1 cellular context compared by ENCODE assay signal in the genomic region with DNA sequence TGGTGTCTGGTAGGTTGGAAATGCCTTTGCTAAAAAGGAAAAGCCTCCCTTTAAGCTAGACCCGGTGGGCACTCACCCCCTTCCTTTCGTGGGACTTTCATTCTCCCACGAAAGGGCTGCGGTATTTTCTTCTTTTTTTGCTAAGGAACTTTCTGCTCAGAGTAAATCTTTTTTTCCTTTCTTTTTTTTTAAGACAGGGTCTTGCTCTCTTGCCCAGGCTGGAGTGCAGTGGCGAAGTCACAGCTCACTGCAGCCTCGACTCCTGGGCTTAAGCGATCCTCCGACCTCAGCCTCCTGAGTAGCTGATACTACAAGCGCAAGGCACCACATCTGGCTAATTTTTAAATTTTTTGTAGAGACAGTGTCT.
TF ChIP-seq lines count a peak whose summit lies in the region.

No MANE protein-coding gene starts in this region.

TF ChIP-seq in GM23338, 12 proteins besides CTCF, POLR2A, EP300 and RAD21 (continued from another document):
- TF ChIP-seq, protein P1, sequence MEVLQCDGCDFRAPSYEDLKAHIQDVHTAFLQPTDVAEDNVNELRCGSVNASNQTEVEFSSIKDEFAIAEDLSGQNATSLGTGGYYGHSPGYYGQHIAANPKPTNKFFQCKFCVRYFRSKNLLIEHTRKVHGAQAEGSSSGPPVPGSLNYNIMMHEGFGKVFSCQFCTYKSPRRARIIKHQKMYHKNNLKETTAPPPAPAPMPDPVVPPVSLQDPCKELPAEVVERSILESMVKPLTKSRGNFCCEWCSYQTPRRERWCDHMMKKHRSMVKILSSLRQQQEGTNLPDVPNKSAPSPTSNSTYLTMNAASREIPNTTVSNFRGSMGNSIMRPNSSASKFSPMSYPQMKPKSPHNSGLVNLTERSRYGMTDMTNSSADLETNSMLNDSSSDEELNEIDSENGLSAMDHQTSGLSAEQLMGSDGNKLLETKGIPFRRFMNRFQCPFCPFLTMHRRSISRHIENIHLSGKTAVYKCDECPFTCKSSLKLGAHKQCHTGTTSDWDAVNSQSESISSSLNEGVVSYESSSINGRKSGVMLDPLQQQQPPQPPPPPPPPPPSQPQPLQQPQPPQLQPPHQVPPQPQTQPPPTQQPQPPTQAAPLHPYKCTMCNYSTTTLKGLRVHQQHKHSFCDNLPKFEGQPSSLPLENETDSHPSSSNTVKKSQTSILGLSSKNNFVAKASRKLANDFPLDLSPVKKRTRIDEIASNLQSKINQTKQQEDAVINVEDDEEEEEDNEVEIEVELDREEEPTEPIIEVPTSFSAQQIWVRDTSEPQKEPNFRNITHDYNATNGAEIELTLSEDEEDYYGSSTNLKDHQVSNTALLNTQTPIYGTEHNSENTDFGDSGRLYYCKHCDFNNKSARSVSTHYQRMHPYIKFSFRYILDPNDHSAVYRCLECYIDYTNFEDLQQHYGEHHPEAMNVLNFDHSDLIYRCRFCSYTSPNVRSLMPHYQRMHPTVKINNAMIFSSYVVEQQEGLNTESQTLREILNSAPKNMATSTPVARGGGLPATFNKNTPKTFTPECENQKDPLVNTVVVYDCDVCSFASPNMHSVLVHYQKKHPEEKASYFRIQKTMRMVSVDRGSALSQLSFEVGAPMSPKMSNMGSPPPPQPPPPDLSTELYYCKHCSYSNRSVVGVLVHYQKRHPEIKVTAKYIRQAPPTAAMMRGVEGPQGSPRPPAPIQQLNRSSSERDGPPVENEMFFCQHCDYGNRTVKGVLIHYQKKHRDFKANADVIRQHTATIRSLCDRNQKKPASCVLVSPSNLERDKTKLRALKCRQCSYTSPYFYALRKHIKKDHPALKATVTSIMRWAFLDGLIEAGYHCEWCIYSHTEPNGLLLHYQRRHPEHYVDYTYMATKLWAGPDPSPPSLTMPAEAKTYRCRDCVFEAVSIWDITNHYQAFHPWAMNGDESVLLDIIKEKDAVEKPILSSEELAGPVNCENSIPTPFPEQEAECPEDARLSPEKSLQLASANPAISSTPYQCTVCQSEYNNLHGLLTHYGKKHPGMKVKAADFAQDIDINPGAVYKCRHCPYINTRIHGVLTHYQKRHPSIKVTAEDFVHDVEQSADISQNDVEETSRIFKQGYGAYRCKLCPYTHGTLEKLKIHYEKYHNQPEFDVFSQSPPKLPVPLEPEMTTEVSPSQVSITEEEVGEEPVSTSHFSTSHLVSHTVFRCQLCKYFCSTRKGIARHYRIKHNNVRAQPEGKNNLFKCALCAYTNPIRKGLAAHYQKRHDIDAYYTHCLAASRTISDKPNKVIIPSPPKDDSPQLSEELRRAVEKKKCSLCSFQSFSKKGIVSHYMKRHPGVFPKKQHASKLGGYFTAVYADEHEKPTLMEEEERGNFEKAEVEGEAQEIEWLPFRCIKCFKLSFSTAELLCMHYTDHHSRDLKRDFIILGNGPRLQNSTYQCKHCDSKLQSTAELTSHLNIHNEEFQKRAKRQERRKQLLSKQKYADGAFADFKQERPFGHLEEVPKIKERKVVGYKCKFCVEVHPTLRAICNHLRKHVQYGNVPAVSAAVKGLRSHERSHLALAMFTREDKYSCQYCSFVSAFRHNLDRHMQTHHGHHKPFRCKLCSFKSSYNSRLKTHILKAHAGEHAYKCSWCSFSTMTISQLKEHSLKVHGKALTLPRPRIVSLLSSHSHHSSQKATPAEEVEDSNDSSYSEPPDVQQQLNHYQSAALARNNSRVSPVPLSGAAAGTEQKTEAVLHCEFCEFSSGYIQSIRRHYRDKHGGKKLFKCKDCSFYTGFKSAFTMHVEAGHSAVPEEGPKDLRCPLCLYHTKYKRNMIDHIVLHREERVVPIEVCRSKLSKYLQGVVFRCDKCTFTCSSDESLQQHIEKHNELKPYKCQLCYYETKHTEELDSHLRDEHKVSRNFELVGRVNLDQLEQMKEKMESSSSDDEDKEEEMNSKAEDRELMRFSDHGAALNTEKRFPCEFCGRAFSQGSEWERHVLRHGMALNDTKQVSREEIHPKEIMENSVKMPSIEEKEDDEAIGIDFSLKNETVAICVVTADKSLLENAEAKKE (CRISPR knock-in tag; IDR thresholded peaks at IDR 0.05), result no peak
- TF ChIP-seq ETS1 (IDR thresholded peaks at IDR 0.05) (no peak), POLR2AphosphoS5 (IDR thresholded peaks at IDR 0.05; ENCODE audit: low read depth) (no peak), NANOG (IDR thresholded peaks at IDR 0.05; ENCODE audit: borderline replicate concordance) (no peak)
